18 cellular contexts compared by ENCODE assay signal in genomic region chr15:46344115-46344749, GRCh38.
A peak's percentile ranks its signal among the peaks of the same experiment; 100 is the strongest.
DNase-seq lines count a peak whose midpoint lies in the region; ATAC-seq, FAIRE-seq and TF ChIP-seq lines count a peak whose summit lies in the region.
"Had no signal": no experiment of that assay in that cellular context is flagged by ENCODE, and none has a peak within 500 bp of the region (broad histone marks: within the 10 kb centered on the region; RNA-seq: fewer than 3 reads in every experiment).

No MANE protein-coding gene starts in this region.

- intact Hi-C loops in MCF 10A (cut with micrococcal nuclease): no loop called here

- H3K4me1 Mint-ChIP-seq in WTC11: peaks cover 34% of the 10 kb centered on the region
- H3K4me1 Mint-ChIP-seq in type B pancreatic cell (ENCODE audit: unreplicated experiment): no peaks in the 10 kb centered on the region
- no peaks in the 10 kb centered on the region for H3K4me1 Mint-ChIP-seq in activated naive CD4-positive, alpha-beta T cell treated with anti-CD3 and anti-CD28 coated beads, Interleukin-2, amount 10 ng/mL, durations not matched to agents 7 days and 5 days
- peaks cover 22% of the 10 kb centered on the region for H3K4me1 Mint-ChIP-seq in MCF 10A (ENCODE audit: insufficient read depth, unreplicated experiment)
- H3K4me1 Mint-ChIP-seq: activated CD8-positive, alpha-beta memory T cell treated with anti-CD3 and anti-CD28 coated beads, Interleukin-2, amount 10 ng/mL, durations not matched to agents 7 days and 5 days; naive B cell; stimulated activated memory B cell treated with anti-CD40 and anti-IgM and Interleukin-4, amounts not matched to agents 10 μg/mL and 1 μg/mL and 100 μg/mL, for 72 hours had no signal

- BruUV-seq in MCF 10A (replicated peaks; lab: Mats Ljungman, UMichigan): no TSS peak

- H3K36me3 Mint-ChIP-seq in WTC11 (no peaks in the 10 kb centered on the region), type B pancreatic cell (no peaks in the 10 kb centered on the region), MCF 10A (ENCODE audit: insufficient read depth, unreplicated experiment) (no peaks in the 10 kb centered on the region)
- no peaks in the 10 kb centered on the region for H3K36me3 Mint-ChIP-seq in activated naive CD4-positive, alpha-beta T cell treated with anti-CD3 and anti-CD28 coated beads, Interleukin-2, amount 10 ng/mL, durations not matched to agents 7 days and 5 days
- H3K36me3 Mint-ChIP-seq: activated CD8-positive, alpha-beta memory T cell treated with anti-CD3 and anti-CD28 coated beads, Interleukin-2, amount 10 ng/mL, durations not matched to agents 7 days and 5 days; naive B cell; stimulated activated memory B cell treated with anti-CD40 and anti-IgM and Interleukin-4, amounts not matched to agents 10 μg/mL and 1 μg/mL and 100 μg/mL, for 72 hours had no signal

- H3K27ac Mint-ChIP-seq in WTC11: peak overlapping the region; percentile 63; the same call in 1 of the 2 replicates
- H3K27ac Mint-ChIP-seq in type B pancreatic cell: peak overlapping the region; percentile 13
- no peak overlapping the region for H3K27ac Mint-ChIP-seq in activated naive CD4-positive, alpha-beta T cell treated with anti-CD3 and anti-CD28 coated beads, Interleukin-2, amount 10 ng/mL, durations not matched to agents 7 days and 5 days
- H3K27ac Mint-ChIP-seq in MCF 10A (ENCODE audit: low read depth, unreplicated experiment): no peak overlapping the region
- H3K27ac Mint-ChIP-seq: activated CD8-positive, alpha-beta memory T cell treated with anti-CD3 and anti-CD28 coated beads, Interleukin-2, amount 10 ng/mL, durations not matched to agents 7 days and 5 days; naive B cell; stimulated activated memory B cell treated with anti-CD40 and anti-IgM and Interleukin-4, amounts not matched to agents 10 μg/mL and 1 μg/mL and 100 μg/mL, for 72 hours had no signal

- H3K9me3 Mint-ChIP-seq in WTC11: no peaks in the 10 kb centered on the region
- no peaks in the 10 kb centered on the region for H3K9me3 Mint-ChIP-seq in type B pancreatic cell
- H3K9me3 Mint-ChIP-seq in activated naive CD4-positive, alpha-beta T cell treated with anti-CD3 and anti-CD28 coated beads, Interleukin-2, amount 10 ng/mL, durations not matched to agents 7 days and 5 days: no peaks in the 10 kb centered on the region
- no peaks in the 10 kb centered on the region for H3K9me3 Mint-ChIP-seq in MCF 10A (ENCODE audit: unreplicated experiment)
- H3K9me3 Mint-ChIP-seq: stimulated activated memory B cell treated with anti-CD40 and anti-IgM and Interleukin-4, amounts not matched to agents 10 μg/mL and 1 μg/mL and 100 μg/mL, for 72 hours had no signal

- DNase-seq in NCI-H1694 treated with DMSO at 0.1 percent for 48 hours (lab: John Stamatoyannopoulos, UW) (peak; percentile 37), NCI-H1694 (lab: John Stamatoyannopoulos, UW) (no peak), WTC11 (ENCODE audit: low spot score) (no peak), kidney glomerular epithelial cell (lab: John Stamatoyannopoulos, UW) (peak; percentile 74), type B pancreatic cell (ENCODE audit: extremely low spot score, unreplicated experiment) (no peak), GM12891 (ENCODE audit: insufficient read length, low spot score) (no peak), MCF 10A (ENCODE audit: unreplicated experiment) (no peak)
- no peak for DNase-seq in activated naive CD4-positive, alpha-beta T cell treated with anti-CD3 and anti-CD28 coated beads, Interleukin-2, amount 10 ng/mL, durations not matched to agents 7 days and 5 days
- DNase-seq: activated CD4-positive, alpha-beta T cell treated with anti-CD3 and anti-CD28 coated beads for 4 hours; activated CD8-positive, alpha-beta memory T cell treated with anti-CD3 and anti-CD28 coated beads, Interleukin-2, amount 10 ng/mL, durations not matched to agents 7 days and 5 days; DMS153; lower lobe of right lung; naive B cell; NCI-H2227 treated with DMSO at 0.1 percent for 48 hours; Peyer's patch; SK-N-SH; T1000 had no signal

- POLR2A ChIA-PET in WTC11 (lab: Charles Lee) (no interaction called here), MCF 10A (lab: Yijun Ruan, JAX) (interaction anchor here (1.0 kb wide), 1 partner anchor 21 kb away, joined by 3 read pairs; no protein-coding TSS in a partner anchor)

- peak overlapping the region; percentile 20; the same call in 1 of the 2 replicates for H3K4me3 Mint-ChIP-seq in WTC11
- no peak overlapping the region for H3K4me3 Mint-ChIP-seq in type B pancreatic cell
- no peak overlapping the region for H3K4me3 Mint-ChIP-seq in activated naive CD4-positive, alpha-beta T cell treated with anti-CD3 and anti-CD28 coated beads, Interleukin-2, amount 10 ng/mL, durations not matched to agents 7 days and 5 days
- H3K4me3 Mint-ChIP-seq in MCF 10A (ENCODE audit: unreplicated experiment): no peak overlapping the region
- H3K4me3 Mint-ChIP-seq: activated CD8-positive, alpha-beta memory T cell treated with anti-CD3 and anti-CD28 coated beads, Interleukin-2, amount 10 ng/mL, durations not matched to agents 7 days and 5 days; naive B cell; stimulated activated memory B cell treated with anti-CD40 and anti-IgM and Interleukin-4, amounts not matched to agents 10 μg/mL and 1 μg/mL and 100 μg/mL, for 72 hours had no signal

- no peaks in the 10 kb centered on the region for H3K27me3 Mint-ChIP-seq in WTC11 (ENCODE audit: low read depth)
- H3K27me3 Mint-ChIP-seq in type B pancreatic cell: no peaks in the 10 kb centered on the region
- H3K27me3 Mint-ChIP-seq in activated naive CD4-positive, alpha-beta T cell treated with anti-CD3 and anti-CD28 coated beads, Interleukin-2, amount 10 ng/mL, durations not matched to agents 7 days and 5 days: no peaks in the 10 kb centered on the region
- no peaks in the 10 kb centered on the region for H3K27me3 Mint-ChIP-seq in MCF 10A (ENCODE audit: insufficient read depth, unreplicated experiment)
- H3K27me3 Mint-ChIP-seq: activated CD8-positive, alpha-beta memory T cell treated with anti-CD3 and anti-CD28 coated beads, Interleukin-2, amount 10 ng/mL, durations not matched to agents 7 days and 5 days; stimulated activated memory B cell treated with anti-CD40 and anti-IgM and Interleukin-4, amounts not matched to agents 10 μg/mL and 1 μg/mL and 100 μg/mL, for 72 hours had no signal

- ATAC-seq in WTC11: peak; percentile 58; the same call in 1 of the 2 replicates
- ATAC-seq: activated CD8-positive, alpha-beta memory T cell treated with anti-CD3 and anti-CD28 coated beads, Interleukin-2, amount 10 ng/mL, durations not matched to agents 7 days and 5 days; lower lobe of right lung; stimulated activated memory B cell treated with anti-CD40 and anti-IgM and Interleukin-4, amounts not matched to agents 10 μg/mL and 1 μg/mL and 100 μg/mL, for 72 hours had no signal

- TF ChIP-seq CTCF in WTC11 (IDR thresholded peaks at IDR 0.05): no peak
- no peak for TF ChIP-seq CTCF in type B pancreatic cell (conservative IDR thresholded peaks at IDR 0.05)
- no peak for TF ChIP-seq CTCF in MCF 10A (IDR thresholded peaks at IDR 0.05; ENCODE audit: unreplicated experiment)

- CTCF ChIA-PET in WTC11 (lab: Charles Lee) (interaction anchor here (1.1 to 1.7 kb wide), 2 partner anchors 10 to 32 kb away, joined by 4 to 5 read pairs; no protein-coding TSS in a partner anchor), MCF 10A (lab: Yijun Ruan, JAX) (no interaction called here)
- CTCF ChIA-PET in activated naive CD4-positive, alpha-beta T cell treated with anti-CD3 and anti-CD28 coated beads, Interleukin-2, amount 10 ng/mL, durations not matched to agents 7 days and 5 days (lab: Charles Lee): no interaction called here

- FAIRE-seq in GM12891 (lab: Jason Lieb, UNC): no peak

- no peak for TF ChIP-seq POLR2A in GM12891 (IDR thresholded peaks at IDR 0.05; ENCODE audit: low read depth, low read length)

TF ChIP-seq in WTC11, 78 proteins besides CTCF, POLR2A, EP300 and RAD21 (continues in another document):
- TF ChIP-seq, protein P1, sequence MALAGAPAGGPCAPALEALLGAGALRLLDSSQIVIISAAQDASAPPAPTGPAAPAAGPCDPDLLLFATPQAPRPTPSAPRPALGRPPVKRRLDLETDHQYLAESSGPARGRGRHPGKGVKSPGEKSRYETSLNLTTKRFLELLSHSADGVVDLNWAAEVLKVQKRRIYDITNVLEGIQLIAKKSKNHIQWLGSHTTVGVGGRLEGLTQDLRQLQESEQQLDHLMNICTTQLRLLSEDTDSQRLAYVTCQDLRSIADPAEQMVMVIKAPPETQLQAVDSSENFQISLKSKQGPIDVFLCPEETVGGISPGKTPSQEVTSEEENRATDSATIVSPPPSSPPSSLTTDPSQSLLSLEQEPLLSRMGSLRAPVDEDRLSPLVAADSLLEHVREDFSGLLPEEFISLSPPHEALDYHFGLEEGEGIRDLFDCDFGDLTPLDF (CRISPR knock-in tag; IDR thresholded peaks at IDR 0.05): no peak
- TF ChIP-seq JUN (CRISPR knock-in tag; IDR thresholded peaks at IDR 0.05) (no peak), ZNF138 (CRISPR knock-in tag; conservative IDR thresholded peaks at IDR 0.05) (no peak), SOX15 (CRISPR knock-in tag; IDR thresholded peaks at IDR 0.05) (no peak), ZNF263 (CRISPR knock-in tag; IDR thresholded peaks at IDR 0.05; ENCODE audit: low read depth) (no peak), GTF2I (CRISPR knock-in tag; conservative IDR thresholded peaks at IDR 0.05) (no peak), GABPB1 (CRISPR knock-in tag; IDR thresholded peaks at IDR 0.05) (no peak), TP53 (CRISPR knock-in tag; IDR thresholded peaks at IDR 0.05) (no peak), NR3C1 (CRISPR knock-in tag; conservative IDR thresholded peaks at IDR 0.05; ENCODE audit: low read depth) (no peak)

TF ChIP-seq in GM12891, 5 proteins besides CTCF, POLR2A, EP300 and RAD21:
- TF ChIP-seq POLR2AphosphoS5 (IDR thresholded peaks at IDR 0.05; ENCODE audit: low read depth, low read length): no peak
- TF ChIP-seq POU2F2 (IDR thresholded peaks at IDR 0.05; ENCODE audit: low read depth, low read length): no peak
- no peak for TF ChIP-seq TAF1 (IDR thresholded peaks at IDR 0.05; ENCODE audit: low read depth, low read length)
- no peak for TF ChIP-seq PAX5 (IDR thresholded peaks at IDR 0.05; ENCODE audit: insufficient read depth, low read length, severe bottlenecking)
- no peak for TF ChIP-seq SPI1 (IDR thresholded peaks at IDR 0.05; ENCODE audit: low read depth, low read length)
TF ChIP-seq in GM12891: peak in this region for 0.

Comparison
In these comparisons a context has a peak if more than half of its experiments do, and no peak if none do; other contexts are left out.
1. DNase-seq: peak in NCI-H1694 treated with DMSO at 0.1 percent for 48 hours (single experiment) and kidney glomerular epithelial cell (single experiment); none in NCI-H1694 (single experiment), WTC11 (single experiment), type B pancreatic cell (single experiment), GM12891 (single experiment), activated naive CD4-positive, alpha-beta T cell treated with anti-CD3 and anti-CD28 coated beads, Interleukin-2, amount 10 ng/mL, durations not matched to agents 7 days and 5 days (single experiment) and MCF 10A (single experiment).
2. H3K27ac Mint-ChIP-seq: peak in WTC11 (single experiment) and type B pancreatic cell (single experiment); none in activated naive CD4-positive, alpha-beta T cell treated with anti-CD3 and anti-CD28 coated beads, Interleukin-2, amount 10 ng/mL, durations not matched to agents 7 days and 5 days (single experiment) and MCF 10A (single experiment).